1 cellular context compared by ENCODE assay signal in the genomic region with DNA sequence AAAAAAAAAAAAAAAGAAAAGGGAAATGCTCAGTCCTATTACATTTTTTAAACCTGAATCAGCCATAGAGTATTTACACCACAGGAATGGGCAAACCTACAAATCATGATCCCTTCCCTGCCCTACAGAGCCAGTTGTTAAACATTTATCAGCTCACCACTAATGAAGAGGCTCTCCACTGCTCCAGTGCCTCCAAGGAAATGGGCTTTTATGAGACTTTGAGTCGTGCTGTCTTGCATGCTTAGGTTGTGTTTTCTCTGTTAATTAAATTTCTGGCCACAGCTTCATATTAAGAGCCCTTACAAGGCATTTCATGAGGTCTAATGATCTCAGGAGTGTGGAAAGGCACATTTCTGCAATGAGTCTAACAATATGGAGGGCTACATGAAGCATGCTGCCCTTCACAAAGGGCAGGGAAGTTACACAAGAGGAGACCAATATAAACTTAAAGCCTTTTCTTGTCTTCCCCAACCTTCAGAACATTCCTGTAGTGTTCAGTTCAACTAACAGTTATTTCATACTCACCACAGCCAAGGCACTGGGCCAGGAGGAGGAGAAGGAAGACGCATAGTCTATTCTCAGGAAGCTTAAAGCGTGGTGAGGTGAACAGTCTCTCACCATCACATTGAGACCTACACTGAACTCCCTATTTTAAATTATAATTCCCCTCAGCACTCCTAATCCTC.
TF ChIP-seq lines count a peak whose summit lies in the region.

No MANE protein-coding gene starts in this region.

TF ChIP-seq in IMR-90, 13 proteins besides CTCF, POLR2A, EP300 and RAD21 (continued from another document):
- TF ChIP-seq, protein P1, sequence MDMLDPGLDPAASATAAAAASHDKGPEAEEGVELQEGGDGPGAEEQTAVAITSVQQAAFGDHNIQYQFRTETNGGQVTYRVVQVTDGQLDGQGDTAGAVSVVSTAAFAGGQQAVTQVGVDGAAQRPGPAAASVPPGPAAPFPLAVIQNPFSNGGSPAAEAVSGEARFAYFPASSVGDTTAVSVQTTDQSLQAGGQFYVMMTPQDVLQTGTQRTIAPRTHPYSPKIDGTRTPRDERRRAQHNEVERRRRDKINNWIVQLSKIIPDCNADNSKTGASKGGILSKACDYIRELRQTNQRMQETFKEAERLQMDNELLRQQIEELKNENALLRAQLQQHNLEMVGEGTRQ (IDR thresholded peaks at IDR 0.05; ENCODE audit: low read depth, low read length): no peak
- TF ChIP-seq RCOR1 (IDR thresholded peaks at IDR 0.05; ENCODE audit: insufficient replicate concordance, low read length) (no peak), BHLHE40 (IDR thresholded peaks at IDR 0.05; ENCODE audit: low read depth, low read length) (no peak)
- TF ChIP-seq, protein P2, sequence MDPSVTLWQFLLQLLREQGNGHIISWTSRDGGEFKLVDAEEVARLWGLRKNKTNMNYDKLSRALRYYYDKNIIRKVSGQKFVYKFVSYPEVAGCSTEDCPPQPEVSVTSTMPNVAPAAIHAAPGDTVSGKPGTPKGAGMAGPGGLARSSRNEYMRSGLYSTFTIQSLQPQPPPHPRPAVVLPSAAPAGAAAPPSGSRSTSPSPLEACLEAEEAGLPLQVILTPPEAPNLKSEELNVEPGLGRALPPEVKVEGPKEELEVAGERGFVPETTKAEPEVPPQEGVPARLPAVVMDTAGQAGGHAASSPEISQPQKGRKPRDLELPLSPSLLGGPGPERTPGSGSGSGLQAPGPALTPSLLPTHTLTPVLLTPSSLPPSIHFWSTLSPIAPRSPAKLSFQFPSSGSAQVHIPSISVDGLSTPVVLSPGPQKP (IDR thresholded peaks at IDR 0.05; ENCODE audit: borderline replicate concordance, low read depth, low read length): no peak
